8 cellular contexts compared by ENCODE assay signal in the genomic region with DNA sequence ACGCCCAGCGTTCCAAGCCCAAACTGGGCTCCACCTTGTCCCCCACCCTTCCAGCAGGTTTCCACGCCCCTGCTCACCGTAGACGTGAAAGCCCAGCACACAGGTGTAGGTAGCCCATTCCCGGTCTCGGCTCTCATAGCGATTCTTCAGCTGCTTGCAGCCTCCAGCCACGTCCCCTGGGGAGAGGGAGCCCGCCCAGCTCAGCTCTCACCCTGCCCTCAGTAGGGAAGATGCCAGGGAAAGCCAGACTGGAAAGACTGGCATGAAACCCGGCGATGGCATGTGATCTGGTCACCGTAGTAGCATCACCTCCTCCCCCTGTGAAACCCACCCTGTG. TPM values are rescaled to one million over a fixed set of nuclear protein-coding genes. Genes with fewer than 3 reads are reported as not detected.
DNase-seq lines count a peak whose midpoint lies in the region; ATAC-seq and TF ChIP-seq lines count a peak whose summit lies in the region.

No MANE protein-coding gene starts in this region.

- TF ChIP-seq CTCF in C4-2B (conservative IDR thresholded peaks at IDR 0.05) = no peak

- H2BK15ac ChIP-seq in neuronal stem cell (ENCODE audit: low read length) = peak overlapping the region; percentile 88

- peaks cover 19 to 37% of the 10 kb centered on the region in 2 donors for H3K4me1 ChIP-seq in neuronal stem cell (ENCODE audit: control insufficient read depth in 2 of 2, insufficient read depth in 1 of 2, low read depth in 1 of 2, low read length in 2 of 2)

- peaks cover 8% of the 10 kb centered on the region for H3K79me1 ChIP-seq in neuronal stem cell (ENCODE audit: low read depth, low read length)

- DNase-seq in NCI-H510A (lab: John Stamatoyannopoulos, UW) = peak; percentile 53
- DNase-seq in epithelial cell of prostate (ENCODE audit: low read depth, low spot score) = no peak
- DNase-seq in neuronal stem cell (ENCODE audit: low spot score) = no peak
- DNase-seq in activated gamma-delta T cell (lab: John Stamatoyannopoulos, UW) = no peak
- no peak for DNase-seq in iPS-NIHi11 (ENCODE audit: low spot score)
- DNase-seq in NCI-H2196 (lab: John Stamatoyannopoulos, UW; ENCODE audit: unreplicated experiment) = no peak

- no peak overlapping the region for H4K91ac ChIP-seq in neuronal stem cell (ENCODE audit: low read depth, low read length, poor library complexity)

- H3K27me3 ChIP-seq in neuronal stem cell (ENCODE audit: control insufficient read depth in 3 of 3, insufficient read depth in 3 of 3, low read depth in 1 of 3, low read length in 3 of 3) = peaks cover 0 to 17% (median 0%) of the 10 kb centered on the region in 3 experiments

- H3K4ac ChIP-seq in neuronal stem cell (ENCODE audit: low read length) = no peak overlapping the region

- H2BK120ac ChIP-seq in neuronal stem cell (ENCODE audit: low read depth, low read length) = peak overlapping the region; percentile 6

- peaks cover 10 to 40% of the 10 kb centered on the region in 2 donors for H3K36me3 ChIP-seq in neuronal stem cell (replicated peaks in 1 of 2; ENCODE audit: control insufficient read depth in 2 of 2, insufficient read depth in 2 of 2, low read length in 2 of 2)

- no peaks in the 10 kb centered on the region for H3K9me3 ChIP-seq in neuronal stem cell (replicated peaks in 1 of 2; ENCODE audit: control insufficient read depth in 2 of 2, insufficient read depth in 1 of 2, low read depth in 1 of 2, low read length in 2 of 2)

- no peak overlapping the region for H3K14ac ChIP-seq in neuronal stem cell (ENCODE audit: low read length)

- H3K9ac ChIP-seq in neuronal stem cell (ENCODE audit: low read depth, low read length, poor library complexity) = peak overlapping the region; percentile 82

- peak overlapping the region; percentile 86 for H2AK5ac ChIP-seq in neuronal stem cell (ENCODE audit: low read depth, low read length)

- no peak for ATAC-seq in HG03139 (IDR thresholded peaks at IDR 0.05; ENCODE audit: unreplicated experiment)

- H3K27ac ChIP-seq in C4-2B = peak overlapping the region; percentile 100; the same call in 1 of the 2 replicates
- H3K27ac ChIP-seq in epithelial cell of prostate = peak overlapping the region; percentile 94
- no peak overlapping the region for H3K27ac ChIP-seq in neuronal stem cell (replicated peaks; ENCODE audit: low read length)

- H3K18ac ChIP-seq in neuronal stem cell (ENCODE audit: low read length) = peak overlapping the region; percentile 96

- no peak overlapping the region for H4K8ac ChIP-seq in neuronal stem cell (ENCODE audit: low read depth, low read length)

- no peak overlapping the region for H2AFZ ChIP-seq in neuronal stem cell (ENCODE audit: low read length)

- WGBS in neuronal stem cell (ENCODE audit: extremely low coverage in 2 of 2, insufficient read length in 2 of 2, insufficient replicate concordance in 1 of 2), 2 donors = no CpG with 5 or more reads among the region's 13 CpGs

- H3K23ac ChIP-seq in neuronal stem cell (ENCODE audit: low read depth, low read length, poor library complexity) = no peak overlapping the region

- H3K4me3 ChIP-seq in neuronal stem cell (ENCODE audit: low read length in 2 of 2) = peak overlapping the region in 1 of 2 donors; percentile 78

- peak overlapping the region; percentile 33 for H2BK5ac ChIP-seq in neuronal stem cell (ENCODE audit: low read length)

- H3K4me2 ChIP-seq in neuronal stem cell (ENCODE audit: insufficient read depth, low read length, poor library complexity, severe bottlenecking) = peak overlapping the region; percentile 90

- H2BK12ac ChIP-seq in neuronal stem cell (ENCODE audit: low read length) = peak overlapping the region; percentile 77

RNA-seq across cellular contexts. Expression of a gene that starts 1.4 kb away (rescaled TPM):
- 61.4 TPM for polyA plus RNA-seq in neuronal stem cell (2013, experiment 1 of 2)
- polyA plus RNA-seq in neuronal stem cell (2013, experiment 2 of 2) = 60.5 TPM

RNA-seq across cellular contexts. Expression of a gene that starts 9.5 kb away (rescaled TPM):
- polyA plus RNA-seq in neuronal stem cell (2013, experiment 1 of 2) = 22.2 TPM
- polyA plus RNA-seq in neuronal stem cell (2013, experiment 2 of 2) = 21.7 TPM

RNA-seq across cellular contexts. Expression of a gene that starts 10.0 kb away (rescaled TPM):
- polyA plus RNA-seq in neuronal stem cell (2013, experiment 1 of 2) = 0.95 TPM
- polyA plus RNA-seq in neuronal stem cell (2013, experiment 2 of 2) = 0.58 TPM

RNA-seq across cellular contexts. Expression of a gene that starts 11.7 kb away (rescaled TPM):
- polyA plus RNA-seq in neuronal stem cell (2013, experiment 1 of 2) = 14.3 TPM
- 14.6 TPM for polyA plus RNA-seq in neuronal stem cell (2013, experiment 2 of 2)

RNA-seq across cellular contexts. Expression of a gene that starts 18.7 kb away (rescaled TPM):
- polyA plus RNA-seq in neuronal stem cell (2013, experiment 1 of 2) = 30.5 TPM
- 30.4 TPM for polyA plus RNA-seq in neuronal stem cell (2013, experiment 2 of 2)
